12 cellular contexts compared by ENCODE assay signal in genomic region chr3:188594137-188594536, GRCh38.
DNase-seq lines count a peak whose midpoint lies in the region; ATAC-seq, FAIRE-seq and TF ChIP-seq lines count a peak whose summit lies in the region.
"Had no signal": no experiment of that assay in that cellular context is flagged by ENCODE, and none has a peak within 500 bp of the region (broad histone marks: within the 10 kb centered on the region; RNA-seq: fewer than 3 reads in every experiment).

No MANE protein-coding gene starts in this region.

- no peaks in the 10 kb centered on the region for H3K27me3 Mint-ChIP-seq in dendritic cell treated with granulocyte-macrophage colony-stimulating factor and Interleukin-4, amounts not matched to agents 40 ng/mL and 50 ng/mL, for 4 days
- H3K27me3 Mint-ChIP-seq in activated naive CD4-positive, alpha-beta T cell treated with anti-CD3 and anti-CD28 coated beads for 36 hours (ENCODE audit: low read depth) = no peaks in the 10 kb centered on the region

- no peak overlapping the region for H2BK5ac ChIP-seq in mesendoderm (ENCODE audit: low read length)

- 81% methylated on average over 2 of the region's 2 CpGs for WGBS in liver
- WGBS in HepG2 (ENCODE audit: low lambda C conversion rate) = 95% methylated on average over 2 of the region's 2 CpGs
- no CpG with 5 or more reads among the region's 2 CpGs for WGBS in mesendoderm (ENCODE audit: extremely low coverage, insufficient coverage, low lambda C conversion rate)

- TF ChIP-seq CTCF in liver (IDR thresholded peaks at IDR 0.05; ENCODE audit: low read depth, low read length, missing input control) (no peak), HepG2 (CRISPR knock-in tag; IDR thresholded peaks at IDR 0.05) (no peak)

- H3K4me3 ChIP-seq in liver (ENCODE audit: low read depth in 1 of 3, low read length in 3 of 3) (no peak overlapping the region), HepG2 (replicated peaks in 1 of 3; ENCODE audit: insufficient read depth in 1 of 3, low read depth in 2 of 3, low read length in 3 of 3) (no peak overlapping the region), mesendoderm (ENCODE audit: low read length) (no peak overlapping the region)

- H2AK5ac ChIP-seq in mesendoderm (ENCODE audit: low read length) = no peak overlapping the region

- peak overlapping the region; percentile 53 for H3K27ac Mint-ChIP-seq in dendritic cell treated with granulocyte-macrophage colony-stimulating factor and Interleukin-4, amounts not matched to agents 40 ng/mL and 50 ng/mL, for 4 days
- no peak overlapping the region for H3K27ac Mint-ChIP-seq in activated naive CD4-positive, alpha-beta T cell treated with anti-CD3 and anti-CD28 coated beads for 36 hours

- H3K4me3 Mint-ChIP-seq in dendritic cell treated with granulocyte-macrophage colony-stimulating factor and Interleukin-4, amounts not matched to agents 40 ng/mL and 50 ng/mL, for 4 days = no peak overlapping the region
- H3K4me3 Mint-ChIP-seq in activated naive CD4-positive, alpha-beta T cell treated with anti-CD3 and anti-CD28 coated beads for 36 hours = no peak overlapping the region

- no peak for TF ChIP-seq POLR2A in HepG2 (IDR thresholded peaks at IDR 0.05; ENCODE audit: insufficient read depth in 1 of 2, low read depth in 2 of 2, low read length in 2 of 2)

- no peaks in the 10 kb centered on the region for H3K4me1 ChIP-seq in liver (ENCODE audit: control insufficient read depth in 4 of 4, insufficient read depth in 4 of 4, low read length in 3 of 4)
- H3K4me1 ChIP-seq in HepG2 (ENCODE audit: insufficient read depth, low read length) = no peaks in the 10 kb centered on the region
- no peaks in the 10 kb centered on the region for H3K4me1 ChIP-seq in mesendoderm (ENCODE audit: control insufficient read depth, low read depth, low read length)
- H3K4me1 ChIP-seq: BE2C had no signal

- DNase-seq in HepG2 (ENCODE audit: low spot score) (no peak), mesendoderm (peak; percentile 42)
- DNase-seq in activated naive CD4-positive, alpha-beta T cell treated with anti-CD3 and anti-CD28 coated beads for 36 hours = no peak
- DNase-seq in stimulated activated CD4-positive, alpha-beta T cell treated with anti-CD3 and anti-CD28 coated beads, Interleukin-12 subunit alpha, Interleukin-12 subunit beta, amount 100 ng/mL, for 4 hours = no peak
- DNase-seq: activated naive CD4-positive, alpha-beta T cell treated with anti-CD3 and anti-CD28 coated beads, Interleukin-2, amount 50 U/mL, for 16 hours; BE2C; NCI-H1930; stimulated activated CD4-positive, alpha-beta T cell treated with anti-CD3 and anti-CD28 coated beads, Interleukin-4, amount 100 ng/mL, for 4 hours had no signal

- H4K5ac ChIP-seq in mesendoderm (ENCODE audit: low read length) = no peak overlapping the region

- intact Hi-C loops in HepG2 (cut with micrococcal nuclease; ENCODE audit: unreplicated experiment) = no loop called here
- intact Hi-C loops in dendritic cell treated with granulocyte-macrophage colony-stimulating factor and Interleukin-4, amounts not matched to agents 40 ng/mL and 50 ng/mL, for 4 days (cut with micrococcal nuclease) = no loop called here
- intact Hi-C loops in activated naive CD4-positive, alpha-beta T cell treated with anti-CD3 and anti-CD28 coated beads for 36 hours (cut with micrococcal nuclease) = no loop called here

- peaks cover 42% of the 10 kb centered on the region for H3K4me1 Mint-ChIP-seq in dendritic cell treated with granulocyte-macrophage colony-stimulating factor and Interleukin-4, amounts not matched to agents 40 ng/mL and 50 ng/mL, for 4 days (ENCODE audit: low read depth)
- H3K4me1 Mint-ChIP-seq in activated naive CD4-positive, alpha-beta T cell treated with anti-CD3 and anti-CD28 coated beads for 36 hours (ENCODE audit: low read depth) = peaks cover 6% of the 10 kb centered on the region

- no peak for TF ChIP-seq EP300 in HepG2 (IDR thresholded peaks at IDR 0.05; ENCODE audit: low read depth in 2 of 2, low read length in 2 of 2)
- no peak for TF ChIP-seq EP300 in HepG2 (CRISPR knock-in tag; IDR thresholded peaks at IDR 0.05; ENCODE audit: borderline replicate concordance)

- no peak overlapping the region for H3K23ac ChIP-seq in mesendoderm (ENCODE audit: low read length)

- H2AFZ ChIP-seq in HepG2 (ENCODE audit: low read length) = no peak overlapping the region

- no peaks in the 10 kb centered on the region for H3K36me3 ChIP-seq in liver (ENCODE audit: control insufficient read depth in 4 of 4, insufficient read depth in 3 of 4, low read depth in 1 of 4, low read length in 3 of 4)
- no peaks in the 10 kb centered on the region; a peak in 1 of 5 replicates for H3K36me3 ChIP-seq in HepG2 (replicated peaks in 1 of 2; ENCODE audit: control insufficient read depth in 1 of 2, insufficient read depth in 2 of 2, low read length in 2 of 2)
- H3K36me3 ChIP-seq in mesendoderm (ENCODE audit: control insufficient read depth, insufficient read depth, low read length) = no peaks in the 10 kb centered on the region
- H3K36me3 ChIP-seq: BE2C had no signal

- H3K9me3 ChIP-seq in liver (ENCODE audit: control insufficient read depth in 4 of 4, low read length in 3 of 4) = no peaks in the 10 kb centered on the region
- H3K9me3 ChIP-seq in HepG2 (ENCODE audit: low read length) = no peaks in the 10 kb centered on the region
- H3K9me3 ChIP-seq: BE2C had no signal

- in situ Hi-C loops in HepG2 (cut with HindIII; ENCODE audit: extremely low pct_ligation_motif_present, low pct_unique_long_range_greater_than_20kb) = loop anchor here (25.0 kb wide), 1 partner anchor 857 kb away; the partner anchor contains the start of gene BCL6

- no peak overlapping the region for H2BK15ac ChIP-seq in mesendoderm (replicated peaks; ENCODE audit: low read depth)

- H3K36me3 Mint-ChIP-seq in dendritic cell treated with granulocyte-macrophage colony-stimulating factor and Interleukin-4, amounts not matched to agents 40 ng/mL and 50 ng/mL, for 4 days (ENCODE audit: low read depth) = no peaks in the 10 kb centered on the region
- H3K36me3 Mint-ChIP-seq in activated naive CD4-positive, alpha-beta T cell treated with anti-CD3 and anti-CD28 coated beads for 36 hours (ENCODE audit: low read depth) = no peaks in the 10 kb centered on the region

- no TSS peak for BruUV-seq in HepG2 (replicated peaks; lab: Mats Ljungman, UMichigan)

- POLR2A ChIA-PET in HepG2 (lab: Yijun Ruan, JAX) = no interaction called here

- H3K27ac ChIP-seq in liver (ENCODE audit: low read depth in 1 of 2, low read length in 2 of 2) (no peak overlapping the region), HepG2 (ENCODE audit: extremely low read length, insufficient read depth, low read length) (no peak overlapping the region), mesendoderm (ENCODE audit: low read depth, low read length) (peak overlapping the region; percentile 28)

- H4K8ac ChIP-seq in mesendoderm (ENCODE audit: low read depth, low read length) = no peak overlapping the region

- no peak overlapping the region for H3K56ac ChIP-seq in mesendoderm (ENCODE audit: low read length)

- no peak for FAIRE-seq in HepG2 (lab: Jason Lieb, UNC)

- H3K9ac ChIP-seq in liver (ENCODE audit: low read depth in 1 of 2, low read length in 2 of 2) (no peak overlapping the region), HepG2 (ENCODE audit: insufficient read depth, low read depth, low read length) (no peak overlapping the region), mesendoderm (ENCODE audit: low read length) (no peak overlapping the region)

- H3K18ac ChIP-seq in mesendoderm (ENCODE audit: low read length) = no peak overlapping the region

- no peaks in the 10 kb centered on the region for H4K20me1 ChIP-seq in HepG2 (ENCODE audit: insufficient read depth, low read length)

- CTCF ChIA-PET in HepG2 (lab: Yijun Ruan, JAX; ENCODE audit: low intra/inter-chr PET ratio, low total read pairs) = no interaction called here
- CTCF ChIA-PET in activated naive CD4-positive, alpha-beta T cell treated with anti-CD3 and anti-CD28 coated beads for 36 hours (lab: Charles Lee) = interaction anchor here (0.6 to 1.0 kb wide), 2 partner anchors 66 to 361 kb away, joined by 3 read pairs; no protein-coding TSS in a partner anchor

- H3K27me3 ChIP-seq in liver (ENCODE audit: control insufficient read depth in 4 of 4, insufficient read depth in 4 of 4, low read length in 3 of 4) (no peaks in the 10 kb centered on the region), HepG2 (ENCODE audit: control insufficient read depth in 1 of 2, insufficient read depth in 2 of 2, low read length in 2 of 2) (no peaks in the 10 kb centered on the region), mesendoderm (ENCODE audit: insufficient read depth, low read length, poor library complexity) (no peaks in the 10 kb centered on the region)
- H3K27me3 ChIP-seq: BE2C had no signal

- H2BK120ac ChIP-seq in mesendoderm (ENCODE audit: low read depth, low read length) = no peak overlapping the region

- no peaks in the 10 kb centered on the region for H3K9me3 Mint-ChIP-seq in dendritic cell treated with granulocyte-macrophage colony-stimulating factor and Interleukin-4, amounts not matched to agents 40 ng/mL and 50 ng/mL, for 4 days
- no peaks in the 10 kb centered on the region for H3K9me3 Mint-ChIP-seq in activated naive CD4-positive, alpha-beta T cell treated with anti-CD3 and anti-CD28 coated beads for 36 hours

- ATAC-seq in HepG2 (no peak), HG03457 (IDR thresholded peaks at IDR 0.05; ENCODE audit: unreplicated experiment) (no peak), GM18498 (IDR thresholded peaks at IDR 0.05; ENCODE audit: unreplicated experiment) (no peak)

- peak; percentile 10 to 29 for TF ChIP-seq RAD21 in liver (IDR thresholded peaks at IDR 0.05)
- no peak for TF ChIP-seq RAD21 in HepG2 (CRISPR knock-in tag; IDR thresholded peaks at IDR 0.05)

- no peaks in the 10 kb centered on the region for H3K79me2 ChIP-seq in HepG2 (ENCODE audit: insufficient read depth, low read length)
- H3K79me2 ChIP-seq in mesendoderm (ENCODE audit: control insufficient read depth, insufficient read depth, low read length) = no peaks in the 10 kb centered on the region

- no peaks in the 10 kb centered on the region for H3K79me1 ChIP-seq in mesendoderm (ENCODE audit: low read length)

- H3K4me2 ChIP-seq in HepG2 (ENCODE audit: low read depth, low read length) (no peak overlapping the region), mesendoderm (ENCODE audit: low read length) (no peak overlapping the region)

- H3K4ac ChIP-seq in mesendoderm (ENCODE audit: low read depth, low read length) = no peak overlapping the region

TF ChIP-seq in liver, 16 proteins besides CTCF, POLR2A, EP300 and RAD21 (continues in another document):
- TF ChIP-seq TAF1 (conservative IDR thresholded peaks at IDR 0.05) (no peak), SP1 (IDR thresholded peaks at IDR 0.05) (no peak), NR2F2 (IDR thresholded peaks at IDR 0.05) (no peak), YY1 (IDR thresholded peaks at IDR 0.05) (no peak)

TF ChIP-seq in HepG2, 621 proteins besides CTCF, POLR2A, EP300 and RAD21 (continues in another document):
- no peak for TF ChIP-seq DNMT3B (CRISPR knock-in tag; conservative IDR thresholded peaks at IDR 0.05)
- no peak for TF ChIP-seq TAF15 (IDR thresholded peaks at IDR 0.05; ENCODE audit: low read depth, low read length, poor library complexity, severe bottlenecking)
